Comparison of ENCODE assay signal across 19 cellular contexts in the genomic region with DNA sequence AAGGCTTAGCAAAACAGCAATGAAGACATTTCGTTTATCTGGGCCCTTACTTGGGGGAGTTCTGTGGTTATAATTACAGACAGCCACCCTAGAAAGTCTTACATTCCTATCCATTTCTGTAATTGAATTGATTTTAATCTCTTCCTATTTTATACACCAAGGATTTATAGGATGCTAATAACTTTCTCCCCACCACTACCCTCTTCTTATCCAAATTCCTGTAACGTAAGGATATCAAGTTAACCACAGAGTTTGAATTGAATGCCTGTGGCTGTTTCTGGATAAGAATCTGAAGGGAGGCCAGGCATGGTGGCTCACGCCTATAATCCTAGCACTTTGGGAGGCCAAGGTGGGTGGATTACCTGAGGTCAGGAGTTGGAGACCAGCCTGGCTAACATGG.
DNase-seq lines count a peak whose midpoint lies in the region; ATAC-seq and TF ChIP-seq lines count a peak whose summit lies in the region.
"Had no signal": no experiment of that assay in that cellular context is flagged by ENCODE, and none has a peak within 500 bp of the region (broad histone marks: within the 10 kb centered on the region; RNA-seq: fewer than 3 reads in every experiment).

No MANE protein-coding gene starts in this region.

- H3K9me3 Mint-ChIP-seq in activated naive CD4-positive, alpha-beta T cell treated with anti-CD3 and anti-CD28 coated beads, Interleukin-2, amount 10 ng/mL, durations not matched to agents 7 days and 5 days, result no peaks in the 10 kb centered on the region
- peaks cover 6% of the 10 kb centered on the region for H3K9me3 Mint-ChIP-seq in mesothelial cell of epicardium
- no peaks in the 10 kb centered on the region for H3K9me3 Mint-ChIP-seq in activated CD4-positive, alpha-beta T cell treated with anti-CD3 and anti-CD28 coated beads, Interleukin-2, amount 10 ng/mL, durations not matched to agents 7 days and 5 days
- H3K9me3 Mint-ChIP-seq: CD4-positive, alpha-beta memory T cell had no signal

- in situ Hi-C loops in astrocyte of the spinal cord (cut with HindIII; ENCODE audit: low sequenced_read_pairs) (no loop called here), GM13976 (cut with MboI; ENCODE audit: low sequenced_read_pairs, unreplicated experiment) (no loop called here)

- peaks cover 28% of the 10 kb centered on the region for H3K36me3 Mint-ChIP-seq in activated naive CD4-positive, alpha-beta T cell treated with anti-CD3 and anti-CD28 coated beads, Interleukin-2, amount 10 ng/mL, durations not matched to agents 7 days and 5 days
- H3K36me3 Mint-ChIP-seq in mesothelial cell of epicardium, result peaks cover 26% of the 10 kb centered on the region
- H3K36me3 Mint-ChIP-seq in activated CD4-positive, alpha-beta T cell treated with anti-CD3 and anti-CD28 coated beads, Interleukin-2, amount 10 ng/mL, durations not matched to agents 7 days and 5 days (ENCODE audit: low read depth), result peaks cover 29% of the 10 kb centered on the region

- no peak overlapping the region for H3K4me3 Mint-ChIP-seq in activated naive CD4-positive, alpha-beta T cell treated with anti-CD3 and anti-CD28 coated beads, Interleukin-2, amount 10 ng/mL, durations not matched to agents 7 days and 5 days
- H3K4me3 Mint-ChIP-seq in mesothelial cell of epicardium, result no peak overlapping the region
- no peak overlapping the region for H3K4me3 Mint-ChIP-seq in activated CD4-positive, alpha-beta T cell treated with anti-CD3 and anti-CD28 coated beads, Interleukin-2, amount 10 ng/mL, durations not matched to agents 7 days and 5 days
- H3K4me3 Mint-ChIP-seq: B cell; CD4-positive, alpha-beta memory T cell had no signal

- POLR2A ChIA-PET in activated CD4-positive, alpha-beta T cell treated with anti-CD3 and anti-CD28 coated beads, Interleukin-2, amount 10 ng/mL, durations not matched to agents 7 days and 5 days (lab: Charles Lee), result no interaction called here

- H3K27ac Mint-ChIP-seq in activated naive CD4-positive, alpha-beta T cell treated with anti-CD3 and anti-CD28 coated beads, Interleukin-2, amount 10 ng/mL, durations not matched to agents 7 days and 5 days, result peak overlapping the region; percentile 45
- peak overlapping the region; percentile 76 for H3K27ac Mint-ChIP-seq in mesothelial cell of epicardium
- no peak overlapping the region for H3K27ac Mint-ChIP-seq in activated CD4-positive, alpha-beta T cell treated with anti-CD3 and anti-CD28 coated beads, Interleukin-2, amount 10 ng/mL, durations not matched to agents 7 days and 5 days
- H3K27ac Mint-ChIP-seq: B cell had no signal

- CTCF ChIA-PET in activated naive CD4-positive, alpha-beta T cell treated with anti-CD3 and anti-CD28 coated beads, Interleukin-2, amount 10 ng/mL, durations not matched to agents 7 days and 5 days (lab: Charles Lee), result no interaction called here
- CTCF ChIA-PET in activated CD4-positive, alpha-beta T cell treated with anti-CD3 and anti-CD28 coated beads, Interleukin-2, amount 10 ng/mL, durations not matched to agents 7 days and 5 days (lab: Charles Lee), result no interaction called here

- no peak for TF ChIP-seq CTCF in astrocyte of the spinal cord (IDR thresholded peaks at IDR 0.05; ENCODE audit: low read depth, low read length)
- no peak for TF ChIP-seq CTCF in mesothelial cell of epicardium (IDR thresholded peaks at IDR 0.05; ENCODE audit: unreplicated experiment)
- TF ChIP-seq CTCF in GM13976 (IDR thresholded peaks at IDR 0.05; ENCODE audit: borderline replicate concordance, control extremely low read depth, extremely low read depth, insufficient read depth, missing control alignments), result no peak

- H3K27me3 Mint-ChIP-seq in activated naive CD4-positive, alpha-beta T cell treated with anti-CD3 and anti-CD28 coated beads, Interleukin-2, amount 10 ng/mL, durations not matched to agents 7 days and 5 days, result no peaks in the 10 kb centered on the region
- H3K27me3 Mint-ChIP-seq in mesothelial cell of epicardium (ENCODE audit: low read depth), result no peaks in the 10 kb centered on the region
- no peaks in the 10 kb centered on the region for H3K27me3 Mint-ChIP-seq in activated CD4-positive, alpha-beta T cell treated with anti-CD3 and anti-CD28 coated beads, Interleukin-2, amount 10 ng/mL, durations not matched to agents 7 days and 5 days
- H3K27me3 Mint-ChIP-seq: B cell; CD4-positive, alpha-beta memory T cell had no signal

- peaks cover 14% of the 10 kb centered on the region for H3K4me1 Mint-ChIP-seq in activated naive CD4-positive, alpha-beta T cell treated with anti-CD3 and anti-CD28 coated beads, Interleukin-2, amount 10 ng/mL, durations not matched to agents 7 days and 5 days
- peaks cover 11% of the 10 kb centered on the region for H3K4me1 Mint-ChIP-seq in mesothelial cell of epicardium
- H3K4me1 Mint-ChIP-seq in activated CD4-positive, alpha-beta T cell treated with anti-CD3 and anti-CD28 coated beads, Interleukin-2, amount 10 ng/mL, durations not matched to agents 7 days and 5 days, result peaks cover 13% of the 10 kb centered on the region
- H3K4me1 Mint-ChIP-seq: B cell had no signal

- ATAC-seq in GM21423 (IDR thresholded peaks at IDR 0.05; ENCODE audit: unreplicated experiment), result no peak

- no peak overlapping the region for H3K4me3 ChIP-seq in astrocyte of the spinal cord (ENCODE audit: low read depth, low read length)
- H3K4me3 ChIP-seq: HAP-1 had no signal

- no peak for DNase-seq in activated naive CD4-positive, alpha-beta T cell treated with anti-CD3 and anti-CD28 coated beads, Interleukin-2, amount 10 ng/mL, durations not matched to agents 7 days and 5 days
- no peak for DNase-seq in activated naive CD4-positive, alpha-beta T cell (lab: John Stamatoyannopoulos, UW)
- DNase-seq in astrocyte of the spinal cord (ENCODE audit: low read depth, low spot score) (peak; percentile 40), mesothelial cell of epicardium (ENCODE audit: low spot score in 2 of 2, unreplicated experiment in 2 of 2) (no peak), NCI-H82 (lab: John Stamatoyannopoulos, UW) (no peak), GM13976 (ENCODE audit: low spot score) (no peak)
- no peak for DNase-seq in activated CD4-positive, alpha-beta T cell treated with anti-CD3 and anti-CD28 coated beads, Interleukin-2, amount 10 ng/mL, durations not matched to agents 7 days and 5 days
- DNase-seq: Calu3; CD4-positive, alpha-beta memory T cell; DMS53; MG63; NCI-H1092 treated with DMSO at 0.1 percent for 48 hours; NCI-H1694; NCI-H69; NK-92 treated with Interleukin-12 subunit alpha and Interleukin-12 subunit beta, amount 100 ng/mL, for 24 hours; SHP77 treated with DMSO at 0.1 percent for 48 hours had no signal
